Comparison of ENCODE assay signal across 30 cellular contexts in the genomic region with DNA sequence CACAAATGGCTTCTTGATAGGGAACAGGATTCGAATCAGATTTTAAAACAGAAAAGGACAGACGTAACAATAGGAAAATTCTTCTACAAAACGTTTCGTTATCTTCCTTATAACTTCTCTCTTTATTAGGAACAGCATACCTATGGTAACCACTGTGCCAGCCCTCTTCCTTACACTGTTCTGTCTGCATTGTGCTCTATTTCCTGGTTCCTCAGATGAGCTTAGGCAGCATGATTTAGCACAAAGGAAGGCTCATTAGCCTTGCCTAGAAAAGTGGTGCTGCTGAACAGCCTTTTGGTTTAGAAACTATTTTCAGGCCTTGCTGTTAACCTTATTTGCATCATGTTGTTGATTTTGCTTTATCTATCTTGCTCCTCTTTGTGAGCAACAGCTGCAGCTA.
A peak's percentile ranks its signal among the peaks of the same experiment; 100 is the strongest.
DNase-seq lines count a peak whose midpoint lies in the region; ATAC-seq and TF ChIP-seq lines count a peak whose summit lies in the region.
"Had no signal": no experiment of that assay in that cellular context is flagged by ENCODE, and none has a peak within 500 bp of the region (broad histone marks: within the 10 kb centered on the region; RNA-seq: fewer than 3 reads in every experiment).

No MANE protein-coding gene starts in this region.

- H3K27ac ChIP-seq in neural progenitor cell, result no peak overlapping the region
- H3K27ac ChIP-seq: BLaER1 treated with 17β-estradiol and CSF1 and Interleukin-3, amounts not matched to agents 10 nM and 100 nM; gastroesophageal sphincter; hepatocyte; pancreas; Peyer's patch; skin epidermis; suprapubic skin; upper lobe of left lung had no signal

- H3K9ac ChIP-seq in neural progenitor cell, result no peak overlapping the region
- H3K9ac ChIP-seq: BLaER1 treated with 17β-estradiol and CSF1 and Interleukin-3, amounts not matched to agents 10 nM and 100 nM had no signal

- H3K4me1 ChIP-seq in neural progenitor cell, result no peaks in the 10 kb centered on the region
- H3K4me1 ChIP-seq: BLaER1 treated with 17β-estradiol and CSF1 and Interleukin-3, amounts not matched to agents 10 nM and 100 nM; gastroesophageal sphincter; pancreas; Peyer's patch; suprapubic skin; upper lobe of left lung had no signal

- CTCF ChIA-PET in WTC11 (lab: Charles Lee), result no interaction called here

- no peaks in the 10 kb centered on the region for H3K79me2 ChIP-seq in neural progenitor cell (ENCODE audit: low read depth)
- H3K79me2 ChIP-seq: hepatocyte had no signal

- peaks cover 21% of the 10 kb centered on the region for H3K4me1 Mint-ChIP-seq in WTC11
- peaks cover 23% of the 10 kb centered on the region for H3K4me1 Mint-ChIP-seq in neural progenitor cell
- H3K4me1 Mint-ChIP-seq: activated CD4-positive, alpha-beta T cell treated with anti-CD3 and anti-CD28 coated beads for 36 hours; stimulated activated naive B cell treated with anti-CD40 and anti-IgM and Interleukin-4, amounts not matched to agents 10 μg/mL and 1 μg/mL and 100 μg/mL, for 72 hours had no signal

- POLR2A ChIA-PET in WTC11 (lab: Charles Lee), result no interaction called here

- ATAC-seq in WTC11 (peak; percentile 83), GM19452 (IDR thresholded peaks at IDR 0.05; ENCODE audit: unreplicated experiment) (no peak)
- no peak for ATAC-seq in stimulated activated naive CD8-positive, alpha-beta T cell treated with anti-CD3 and anti-CD28 coated beads, Interleukin-15, Interleukin-2, amounts not matched to agents 100 U/mL and 50 U/mL, for 24 hours
- ATAC-seq: activated CD4-positive, alpha-beta T cell treated with anti-CD3 and anti-CD28 coated beads for 36 hours; activated CD8-positive, alpha-beta T cell treated with anti-CD3 and anti-CD28 coated beads, Interleukin-2, amount 10 ng/mL, durations not matched to agents 7 days and 5 days; activated naive CD4-positive, alpha-beta T cell treated with anti-CD3 and anti-CD28 coated beads, Interleukin-2, amount 50 U/mL, for 72 hours; gastroesophageal sphincter; left cardiac atrium; pancreas; stimulated activated naive B cell treated with anti-CD40 and anti-IgM and Interleukin-4, amounts not matched to agents 10 μg/mL and 1 μg/mL and 100 μg/mL, for 72 hours had no signal

- H3K27me3 ChIP-seq in neural progenitor cell, result no peaks in the 10 kb centered on the region
- H3K27me3 ChIP-seq: gastroesophageal sphincter, hepatocyte, Peyer's patch, suprapubic skin, upper lobe of left lung had no signal

- peak overlapping the region; percentile 65; the same call in 1 of the 2 replicates for H3K27ac Mint-ChIP-seq in WTC11
- H3K27ac Mint-ChIP-seq in neural progenitor cell, result peak overlapping the region; percentile 72
- H3K27ac Mint-ChIP-seq: activated CD4-positive, alpha-beta T cell treated with anti-CD3 and anti-CD28 coated beads for 36 hours; activated CD8-positive, alpha-beta T cell treated with anti-CD3 and anti-CD28 coated beads, Interleukin-2, amount 10 ng/mL, durations not matched to agents 7 days and 5 days; activated naive CD4-positive, alpha-beta T cell treated with anti-CD3 and anti-CD28 coated beads, Interleukin-2, amount 50 U/mL, for 72 hours; nephron progenitor cell; stimulated activated naive B cell treated with anti-CD40 and anti-IgM and Interleukin-4, amounts not matched to agents 10 μg/mL and 1 μg/mL and 100 μg/mL, for 72 hours; T-helper 2 cell treated with Interferon-gamma antibody and Interleukin-4, amounts not matched to agents 5 μg/mL and 100 μg/mL, for 36 hours had no signal

- DNase-seq in GDM1 (lab: John Stamatoyannopoulos, UW), result peak; percentile 1
- peak; percentile 50 for DNase-seq in NCI-H1436 treated with DMSO at 0.1 percent for 48 hours (lab: John Stamatoyannopoulos, UW)
- no peak for DNase-seq in WTC11 (ENCODE audit: low spot score)
- DNase-seq in neural progenitor cell (ENCODE audit: low spot score), result peak; percentile 38
- no peak for DNase-seq in NCI-H2227 treated with DMSO at 0.1 percent for 48 hours (lab: John Stamatoyannopoulos, UW)
- no peak for DNase-seq in stimulated activated naive CD8-positive, alpha-beta T cell treated with anti-CD3 and anti-CD28 coated beads, Interleukin-15, Interleukin-2, amounts not matched to agents 100 U/mL and 50 U/mL, for 24 hours
- DNase-seq: activated CD4-positive, alpha-beta T cell treated with anti-CD3 and anti-CD28 coated beads for 36 hours; activated CD8-positive, alpha-beta T cell treated with anti-CD3 and anti-CD28 coated beads, Interleukin-2, amount 10 ng/mL, durations not matched to agents 7 days and 5 days; activated T-cell treated with anti-CD3 and anti-CD28 coated beads for 4 hours; amygdala; COR-L47; H7; left cardiac atrium; mammary epithelial cell; NCI-H2107; NCI-H524 treated with DMSO at 0.1 percent for 48 hours; nephron progenitor cell; pancreas; Peyer's patch; SHP77 treated with DMSO at 0.1 percent for 48 hours; stimulated activated naive B cell treated with anti-CD40 and anti-IgM and Interleukin-4, amounts not matched to agents 10 μg/mL and 1 μg/mL and 100 μg/mL, for 72 hours; upper lobe of left lung had no signal

- H3K4me2 ChIP-seq in neural progenitor cell, result no peak overlapping the region
- H3K4me2 ChIP-seq: BLaER1 treated with 17β-estradiol and CSF1 and Interleukin-3, amounts not matched to agents 10 nM and 100 nM; hepatocyte had no signal

- H3K9me3 Mint-ChIP-seq in WTC11, result no peaks in the 10 kb centered on the region
- no peaks in the 10 kb centered on the region for H3K9me3 Mint-ChIP-seq in neural progenitor cell
- H3K9me3 Mint-ChIP-seq: nephron progenitor cell; stimulated activated naive B cell treated with anti-CD40 and anti-IgM and Interleukin-4, amounts not matched to agents 10 μg/mL and 1 μg/mL and 100 μg/mL, for 72 hours had no signal

- H4K20me1 ChIP-seq in neural progenitor cell (ENCODE audit: low read depth), result no peaks in the 10 kb centered on the region
- H4K20me1 ChIP-seq: BLaER1 treated with 17β-estradiol and CSF1 and Interleukin-3, amounts not matched to agents 10 nM and 100 nM had no signal

- no peak for TF ChIP-seq CTCF in WTC11 (IDR thresholded peaks at IDR 0.05)
- TF ChIP-seq CTCF in neural progenitor cell (IDR thresholded peaks at IDR 0.05), result no peak

- H3K4me3 Mint-ChIP-seq in WTC11, result no peak overlapping the region
- no peak overlapping the region for H3K4me3 Mint-ChIP-seq in neural progenitor cell
- H3K4me3 Mint-ChIP-seq: activated CD4-positive, alpha-beta T cell treated with anti-CD3 and anti-CD28 coated beads for 36 hours; activated CD8-positive, alpha-beta T cell treated with anti-CD3 and anti-CD28 coated beads, Interleukin-2, amount 10 ng/mL, durations not matched to agents 7 days and 5 days; nephron progenitor cell; stimulated activated naive B cell treated with anti-CD40 and anti-IgM and Interleukin-4, amounts not matched to agents 10 μg/mL and 1 μg/mL and 100 μg/mL, for 72 hours; T-helper 2 cell treated with Interferon-gamma antibody and Interleukin-4, amounts not matched to agents 5 μg/mL and 100 μg/mL, for 36 hours had no signal

- no peak overlapping the region for H2AFZ ChIP-seq in neural progenitor cell (replicated peaks)
- H2AFZ ChIP-seq: hepatocyte had no signal

- no peak overlapping the region for H3K4me3 ChIP-seq in neural progenitor cell
- H3K4me3 ChIP-seq: BLaER1 treated with 17β-estradiol and CSF1 and Interleukin-3, amounts not matched to agents 10 nM and 100 nM; gastroesophageal sphincter; hepatocyte; pancreas; Peyer's patch; skin epidermis; suprapubic skin; upper lobe of left lung had no signal

- no peaks in the 10 kb centered on the region for H3F3A ChIP-seq in neural progenitor cell (ENCODE audit: low read depth)

- H3K27me3 Mint-ChIP-seq in WTC11 (ENCODE audit: low read depth) (no peaks in the 10 kb centered on the region), neural progenitor cell (ENCODE audit: insufficient read depth, low read depth) (peaks cover 2% of the 10 kb centered on the region)
- H3K27me3 Mint-ChIP-seq: activated CD4-positive, alpha-beta T cell treated with anti-CD3 and anti-CD28 coated beads for 36 hours; stimulated activated naive B cell treated with anti-CD40 and anti-IgM and Interleukin-4, amounts not matched to agents 10 μg/mL and 1 μg/mL and 100 μg/mL, for 72 hours had no signal

- no peaks in the 10 kb centered on the region for H3K9me3 ChIP-seq in neural progenitor cell (ENCODE audit: low read depth)
- H3K9me3 ChIP-seq: BLaER1 treated with 17β-estradiol and CSF1 and Interleukin-3, amounts not matched to agents 10 nM and 100 nM; gastroesophageal sphincter; pancreas; Peyer's patch; suprapubic skin; upper lobe of left lung had no signal

- H3K36me3 ChIP-seq in neural progenitor cell, result no peaks in the 10 kb centered on the region
- H3K36me3 ChIP-seq: BLaER1 treated with 17β-estradiol and CSF1 and Interleukin-3, amounts not matched to agents 10 nM and 100 nM; gastroesophageal sphincter; pancreas; Peyer's patch; suprapubic skin; upper lobe of left lung had no signal

- H3K36me3 Mint-ChIP-seq in WTC11 (no peaks in the 10 kb centered on the region), neural progenitor cell (no peaks in the 10 kb centered on the region)
- H3K36me3 Mint-ChIP-seq: activated naive CD4-positive, alpha-beta T cell treated with anti-CD3 and anti-CD28 coated beads, Interleukin-2, amount 50 U/mL, for 72 hours; stimulated activated naive B cell treated with anti-CD40 and anti-IgM and Interleukin-4, amounts not matched to agents 10 μg/mL and 1 μg/mL and 100 μg/mL, for 72 hours had no signal

TF ChIP-seq in WTC11, 78 proteins besides CTCF, POLR2A, EP300 and RAD21 (continues in another document):
- TF ChIP-seq, protein P1, sequence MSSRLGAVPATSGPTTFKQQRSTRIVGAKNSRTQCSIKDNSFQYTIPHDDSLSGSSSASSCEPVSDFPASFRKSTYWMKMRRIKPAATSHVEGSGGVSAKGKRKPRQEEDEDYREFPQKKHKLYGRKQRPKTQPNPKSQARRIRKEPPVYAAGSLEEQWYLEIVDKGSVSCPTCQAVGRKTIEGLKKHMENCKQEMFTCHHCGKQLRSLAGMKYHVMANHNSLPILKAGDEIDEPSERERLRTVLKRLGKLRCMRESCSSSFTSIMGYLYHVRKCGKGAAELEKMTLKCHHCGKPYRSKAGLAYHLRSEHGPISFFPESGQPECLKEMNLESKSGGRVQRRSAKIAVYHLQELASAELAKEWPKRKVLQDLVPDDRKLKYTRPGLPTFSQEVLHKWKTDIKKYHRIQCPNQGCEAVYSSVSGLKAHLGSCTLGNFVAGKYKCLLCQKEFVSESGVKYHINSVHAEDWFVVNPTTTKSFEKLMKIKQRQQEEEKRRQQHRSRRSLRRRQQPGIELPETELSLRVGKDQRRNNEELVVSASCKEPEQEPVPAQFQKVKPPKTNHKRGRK (CRISPR knock-in tag; IDR thresholded peaks at IDR 0.05; ENCODE audit: borderline replicate concordance), result no peak
- TF ChIP-seq CBFB (CRISPR knock-in tag; IDR thresholded peaks at IDR 0.05; ENCODE audit: low read depth), result no peak
- TF ChIP-seq OVOL2 (CRISPR knock-in tag; IDR thresholded peaks at IDR 0.05; ENCODE audit: borderline replicate concordance), result no peak
- TF ChIP-seq RORB (CRISPR knock-in tag; IDR thresholded peaks at IDR 0.05), result no peak

Comparison
In these comparisons a context has a peak if more than half of its experiments do, and no peak if none do; other contexts are left out.
1. DNase-seq: peak in GDM1 (single experiment), NCI-H1436 treated with DMSO at 0.1 percent for 48 hours (single experiment) and neural progenitor cell (single experiment); none in WTC11 (single experiment), NCI-H2227 treated with DMSO at 0.1 percent for 48 hours (single experiment) and stimulated activated naive CD8-positive, alpha-beta T cell treated with anti-CD3 and anti-CD28 coated beads, Interleukin-15, Interleukin-2, amounts not matched to agents 100 U/mL and 50 U/mL, for 24 hours (single experiment).